10 cellular contexts compared by ENCODE assay signal in genomic region chr1:68213843-68214242, GRCh38. TPM values are rescaled to one million over a fixed set of nuclear protein-coding genes. Genes with fewer than 3 reads are reported as not detected.
DNase-seq lines count a peak whose midpoint lies in the region; ATAC-seq lines count a peak whose summit lies in the region.
"Had no signal": no experiment of that assay in that cellular context is flagged by ENCODE, and none has a peak within 500 bp of the region (broad histone marks: within the 10 kb centered on the region; RNA-seq: fewer than 3 reads in every experiment).

No MANE protein-coding gene starts in this region.

- no peak overlapping the region for H3K4me3 Mint-ChIP-seq in T-helper 17 cell

- H3K4me1 ChIP-seq in SJCRH30, result no peaks in the 10 kb centered on the region

- no peaks in the 10 kb centered on the region for H3K27me3 ChIP-seq in SJCRH30

- H3K27ac ChIP-seq in SJCRH30, result no peak overlapping the region

- H3K9me3 ChIP-seq in SJCRH30 (replicated peaks), result no peaks in the 10 kb centered on the region
- H3K9me3 ChIP-seq in T-helper 17 cell (ENCODE audit: control insufficient read depth, low read length, poor library complexity, severe bottlenecking), result no peaks in the 10 kb centered on the region

- DNase-seq in H4 (ENCODE audit: low spot score) (peak; percentile 55), SJCRH30 (peak; percentile 26 to 51), cardiac septum (ENCODE audit: low spot score) (peak; percentile 79), sciatic nerve (ENCODE audit: low spot score) (peak; percentile 76), T-helper 17 cell (no peak), pons (ENCODE audit: low spot score) (no peak), cerebellar cortex (ENCODE audit: low spot score) (no peak)
- no peak for DNase-seq in activated naive CD4-positive, alpha-beta T cell treated with anti-CD3 and anti-CD28 coated beads, Interleukin-2, amount 50 U/mL, for 72 hours (ENCODE audit: low spot score in 2 of 2)
- DNase-seq: activated CD4-positive, alpha-beta T cell treated with anti-CD3 and anti-CD28 coated beads for 4 hours; NCI-H1417 treated with DMSO at 0.1 percent for 48 hours had no signal

- no peak overlapping the region for H3K4me3 ChIP-seq in SJCRH30

- H3K9me3 Mint-ChIP-seq in activated naive CD4-positive, alpha-beta T cell treated with anti-CD3 and anti-CD28 coated beads, Interleukin-2, amount 50 U/mL, for 72 hours, result peaks cover 0 to 2% of the 10 kb centered on the region in 2 donors

- intact Hi-C loops in cardiac septum (cut with DNase I) (no loop called here), sciatic nerve (cut with DNase I) (no loop called here)

- H3K36me3 ChIP-seq in SJCRH30, result no peaks in the 10 kb centered on the region

- H3K36me3 Mint-ChIP-seq in T-helper 17 cell (ENCODE audit: low read depth), result no peaks in the 10 kb centered on the region
- H3K36me3 Mint-ChIP-seq in activated naive CD4-positive, alpha-beta T cell treated with anti-CD3 and anti-CD28 coated beads, Interleukin-2, amount 50 U/mL, for 72 hours, result peaks cover 0 to 4% of the 10 kb centered on the region in 2 donors

- H3K27ac Mint-ChIP-seq in T-helper 17 cell, result no peak overlapping the region
- H3K27ac Mint-ChIP-seq in activated naive CD4-positive, alpha-beta T cell treated with anti-CD3 and anti-CD28 coated beads, Interleukin-2, amount 50 U/mL, for 72 hours, result no peak overlapping the region

- peak; percentile 80 for ATAC-seq in sciatic nerve
- ATAC-seq in T-helper 17 cell, result no peak
- ATAC-seq in activated naive CD4-positive, alpha-beta T cell treated with anti-CD3 and anti-CD28 coated beads, Interleukin-2, amount 50 U/mL, for 72 hours, result no peak

- peaks cover 14% of the 10 kb centered on the region for H3K27me3 Mint-ChIP-seq in T-helper 17 cell

- no peaks in the 10 kb centered on the region for H3K4me1 Mint-ChIP-seq in T-helper 17 cell

RNA-seq across cellular contexts. Expression of gene WLS, which starts 18.5 kb away (rescaled TPM):
- total RNA-seq in H4 (2014; rRNA removed; shearing (Covaris generic)), result 139 and 151 TPM in 2 replicates
- 38.1 and 43.2 TPM in 2 replicates for total RNA-seq in SJCRH30 (2014; rRNA removed; shearing (Covaris generic))
- total RNA-seq in cardiac septum, result 78.0 TPM
- total RNA-seq in sciatic nerve, result 81.9 TPM
- total RNA-seq in T-helper 17 cell, result under 1 TPM in 1 of 2 donors, not detected in 1; 0.85 TPM
- total RNA-seq in activated naive CD4-positive, alpha-beta T cell treated with anti-CD3 and anti-CD28 coated beads, Interleukin-2, amount 50 U/mL, for 72 hours, result not detected

Comparison
In these comparisons a context has a peak if more than half of its experiments do, and no peak if none do; other contexts are left out.
1. DNase-seq: peak in H4 (single experiment), SJCRH30 (2 of 2), cardiac septum (single experiment) and sciatic nerve (single experiment); none in T-helper 17 cell (0 of 3), pons (single experiment), cerebellar cortex (single experiment) and activated naive CD4-positive, alpha-beta T cell treated with anti-CD3 and anti-CD28 coated beads, Interleukin-2, amount 50 U/mL, for 72 hours (0 of 2).
2. RNA of gene WLS, which starts 18.5 kb away (total RNA-seq): 139 to 151 TPM in H4, 81.9 TPM in sciatic nerve (single experiment), 78.0 TPM in cardiac septum (single experiment) and 38.1 to 43.2 TPM in SJCRH30; 0.85 TPM in T-helper 17 cell and not detected in activated naive CD4-positive, alpha-beta T cell treated with anti-CD3 and anti-CD28 coated beads, Interleukin-2, amount 50 U/mL, for 72 hours; every median in the first group is over 10 times any median in the second.